ENCODE assay signal across 1 cellular context in the genomic region with DNA sequence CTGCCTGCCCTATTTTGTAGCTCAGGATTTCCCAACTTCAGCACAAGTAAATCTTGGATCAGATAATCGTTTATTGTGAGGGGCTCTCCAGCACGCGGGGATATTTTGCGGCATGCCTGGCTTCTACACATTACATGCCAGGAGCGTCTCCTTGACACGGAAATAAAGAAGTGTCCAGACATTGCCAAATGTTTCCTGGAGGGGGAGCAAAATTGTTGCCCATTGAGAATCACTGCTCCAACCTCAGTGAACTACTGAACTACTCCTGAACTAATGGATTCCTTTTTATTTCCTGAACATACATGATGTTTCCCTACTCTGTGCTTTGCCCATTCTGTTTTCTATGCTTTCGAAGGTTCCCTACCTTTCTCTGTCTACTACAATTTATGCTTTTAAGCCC.
TF ChIP-seq lines count a peak whose summit lies in the region.

No MANE protein-coding gene starts in this region.

TF ChIP-seq in SK-N-SH, 30 proteins besides CTCF, POLR2A, EP300 and RAD21 (continued from another document):
- no peak for TF ChIP-seq EZH2phosphoT487 (IDR thresholded peaks at IDR 0.05; ENCODE audit: borderline replicate concordance, low read depth)
- TF ChIP-seq, protein P1, sequence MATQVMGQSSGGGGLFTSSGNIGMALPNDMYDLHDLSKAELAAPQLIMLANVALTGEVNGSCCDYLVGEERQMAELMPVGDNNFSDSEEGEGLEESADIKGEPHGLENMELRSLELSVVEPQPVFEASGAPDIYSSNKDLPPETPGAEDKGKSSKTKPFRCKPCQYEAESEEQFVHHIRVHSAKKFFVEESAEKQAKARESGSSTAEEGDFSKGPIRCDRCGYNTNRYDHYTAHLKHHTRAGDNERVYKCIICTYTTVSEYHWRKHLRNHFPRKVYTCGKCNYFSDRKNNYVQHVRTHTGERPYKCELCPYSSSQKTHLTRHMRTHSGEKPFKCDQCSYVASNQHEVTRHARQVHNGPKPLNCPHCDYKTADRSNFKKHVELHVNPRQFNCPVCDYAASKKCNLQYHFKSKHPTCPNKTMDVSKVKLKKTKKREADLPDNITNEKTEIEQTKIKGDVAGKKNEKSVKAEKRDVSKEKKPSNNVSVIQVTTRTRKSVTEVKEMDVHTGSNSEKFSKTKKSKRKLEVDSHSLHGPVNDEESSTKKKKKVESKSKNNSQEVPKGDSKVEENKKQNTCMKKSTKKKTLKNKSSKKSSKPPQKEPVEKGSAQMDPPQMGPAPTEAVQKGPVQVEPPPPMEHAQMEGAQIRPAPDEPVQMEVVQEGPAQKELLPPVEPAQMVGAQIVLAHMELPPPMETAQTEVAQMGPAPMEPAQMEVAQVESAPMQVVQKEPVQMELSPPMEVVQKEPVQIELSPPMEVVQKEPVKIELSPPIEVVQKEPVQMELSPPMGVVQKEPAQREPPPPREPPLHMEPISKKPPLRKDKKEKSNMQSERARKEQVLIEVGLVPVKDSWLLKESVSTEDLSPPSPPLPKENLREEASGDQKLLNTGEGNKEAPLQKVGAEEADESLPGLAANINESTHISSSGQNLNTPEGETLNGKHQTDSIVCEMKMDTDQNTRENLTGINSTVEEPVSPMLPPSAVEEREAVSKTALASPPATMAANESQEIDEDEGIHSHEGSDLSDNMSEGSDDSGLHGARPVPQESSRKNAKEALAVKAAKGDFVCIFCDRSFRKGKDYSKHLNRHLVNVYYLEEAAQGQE (IDR thresholded peaks at IDR 0.05; ENCODE audit: low read depth, low read length) = no peak
